In genomic region chr9:77161966-77162365, GRCh38 we compare ENCODE assay signal across 26 cellular contexts.
DNase-seq lines count a peak whose midpoint lies in the region; ATAC-seq and TF ChIP-seq lines count a peak whose summit lies in the region.
"Had no signal": no experiment of that assay in that cellular context is flagged by ENCODE, and none has a peak within 500 bp of the region (broad histone marks: within the 10 kb centered on the region; RNA-seq: fewer than 3 reads in every experiment).

No MANE protein-coding gene starts in this region.

- 0 out of 2 replicates have a peak, but pooled peaks have one; percentile 7 for TF ChIP-seq CTCF in 22Rv1 (IDR thresholded peaks at IDR 0.05)
- TF ChIP-seq CTCF in AG10803 (conservative IDR thresholded peaks at IDR 0.05; ENCODE audit: low read length) = no peak; the same call in 1 of the 2 replicates
- TF ChIP-seq CTCF in choroid plexus epithelial cell (conservative IDR thresholded peaks at IDR 0.05; ENCODE audit: low read depth, low read length) = no peak

- DNase-seq in AG10803 (ENCODE audit: low read depth) = peak; percentile 5
- DNase-seq in OCI-M1 (lab: John Stamatoyannopoulos, UW) = peak; percentile 23
- peak; percentile 41 for DNase-seq in choroid plexus epithelial cell (ENCODE audit: low read depth)
- DNase-seq in NCI-H146 (lab: John Stamatoyannopoulos, UW) = no peak
- DNase-seq: activated CD4-positive, alpha-beta T cell treated with anti-CD3 and anti-CD28 coated beads, Interleukin-2, amount 10 ng/mL, durations not matched to agents 7 days and 5 days; activated gamma-delta T cell; activated naive CD8-positive, alpha-beta T cell treated with anti-CD3 and anti-CD28 coated beads, Interleukin-2, amount 50 U/mL, for 24 hours; activated T-cell treated with anti-CD3 and anti-CD28 coated beads, Interleukin-2, amount 50 U/mL, for 1 hour; Caco-2; HFFc6; mesendoderm; NCI-H2029 treated with DMSO at 0.1 percent for 48 hours; NCI-H226; NCI-H526 treated with DMSO at 0.1 percent for 48 hours; Peyer's patch; stimulated activated naive CD4-positive, alpha-beta T cell; T-cell; upper lobe of right lung had no signal

- no peak overlapping the region for H3K27ac ChIP-seq in 22Rv1
- H3K27ac ChIP-seq: parathyroid adenoma, Peyer's patch, right atrium auricular region, suprapubic skin, upper lobe of right lung had no signal

- no peak for ATAC-seq in GM21367 (IDR thresholded peaks at IDR 0.05; ENCODE audit: unreplicated experiment)
- ATAC-seq in GM18909 (IDR thresholded peaks at IDR 0.05; ENCODE audit: poor library complexity, unreplicated experiment) = no peak
- no peak for ATAC-seq in GM21381 (IDR thresholded peaks at IDR 0.05; ENCODE audit: unreplicated experiment)
- ATAC-seq: activated naive CD8-positive, alpha-beta T cell treated with anti-CD3 and anti-CD28 coated beads, Interleukin-2, amount 50 U/mL, for 24 hours; T-cell; upper lobe of right lung had no signal

- H3K4me3 ChIP-seq in AG10803 (ENCODE audit: low read length) (no peak overlapping the region), choroid plexus epithelial cell (ENCODE audit: low read depth, low read length) (no peak overlapping the region)
- H3K4me3 ChIP-seq: Peyer's patch, right atrium auricular region, smooth muscle cell, suprapubic skin, upper lobe of right lung had no signal
